9 cellular contexts compared by ENCODE assay signal in the genomic region with DNA sequence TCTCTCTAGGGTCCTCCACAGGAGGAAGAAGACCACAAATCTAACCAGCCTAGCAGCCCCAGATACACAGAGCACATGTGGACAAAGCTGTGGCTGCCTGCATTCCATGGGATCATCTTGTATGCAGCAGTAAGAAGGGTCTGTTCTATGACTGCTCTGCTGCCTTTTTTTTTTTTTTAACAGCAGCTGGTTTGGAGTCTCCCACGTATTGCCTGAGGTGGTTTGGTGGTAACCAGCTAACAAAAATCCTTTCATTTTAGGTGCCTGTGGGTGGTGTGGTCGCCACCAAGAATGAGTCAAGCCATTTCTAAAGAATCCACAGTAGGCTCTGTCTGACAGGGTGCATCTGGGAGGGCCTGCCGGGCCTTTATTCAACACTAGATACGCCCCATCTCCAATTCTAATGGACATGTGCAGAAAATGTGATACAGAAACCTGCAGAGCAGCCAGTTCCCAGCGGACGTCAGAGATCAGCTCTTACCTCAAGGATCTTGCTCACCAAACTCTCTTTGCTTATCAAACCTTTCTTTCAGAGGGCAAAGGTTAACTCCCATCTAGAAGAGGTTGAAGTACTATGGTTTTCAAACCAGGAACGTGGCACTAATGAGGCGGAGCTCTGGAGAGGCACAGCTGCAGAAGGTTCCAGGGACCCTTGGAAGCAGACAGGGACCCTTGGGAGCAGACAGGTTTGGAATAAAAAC. TPM values are rescaled to one million over a fixed set of nuclear protein-coding genes. Genes with fewer than 3 reads are reported as not detected.
DNase-seq lines count a peak whose midpoint lies in the region; ATAC-seq and TF ChIP-seq lines count a peak whose summit lies in the region.
"Had no signal": no experiment of that assay in that cellular context is flagged by ENCODE, and none has a peak within 500 bp of the region (broad histone marks: within the 10 kb centered on the region; RNA-seq: fewer than 3 reads in every experiment).

No MANE protein-coding gene starts in this region.

- H3K36me3 ChIP-seq in BJ (ENCODE audit: control insufficient read depth, insufficient read depth, low read length), result no peaks in the 10 kb centered on the region

- no peaks in the 10 kb centered on the region for H3K27me3 ChIP-seq in BJ (ENCODE audit: control insufficient read depth, insufficient read depth, low read length)

- peaks cover 13% of the 10 kb centered on the region for H3K4me1 Mint-ChIP-seq in osteocyte (ENCODE audit: unreplicated experiment)

- peaks cover 14% of the 10 kb centered on the region in 2 donors for H3K36me3 Mint-ChIP-seq in activated naive CD4-positive, alpha-beta T cell treated with anti-CD3 and anti-CD28 coated beads, Interleukin-2, amount 50 U/mL, for 72 hours
- H3K36me3 Mint-ChIP-seq in osteocyte (ENCODE audit: unreplicated experiment), result no peaks in the 10 kb centered on the region

- peaks cover under 1% of the 10 kb centered on the region for H3K27me3 Mint-ChIP-seq in osteocyte (ENCODE audit: unreplicated experiment)

- no peak overlapping the region for H3K4me3 ChIP-seq in BJ (ENCODE audit: low read depth, low read length)

- ATAC-seq in activated naive CD4-positive, alpha-beta T cell treated with anti-CD3 and anti-CD28 coated beads, Interleukin-2, amount 50 U/mL, for 72 hours, result peak; percentile 95 to 97
- no peak for ATAC-seq in HG02642 (IDR thresholded peaks at IDR 0.05; ENCODE audit: poor library complexity, unreplicated experiment)
- ATAC-seq in HG03175 (IDR thresholded peaks at IDR 0.05; ENCODE audit: unreplicated experiment), result no peak
- ATAC-seq in HG03139 (IDR thresholded peaks at IDR 0.05; ENCODE audit: unreplicated experiment), result no peak

- no peak for TF ChIP-seq CTCF in BJ (IDR thresholded peaks at IDR 0.05; ENCODE audit: insufficient read depth, low read depth, low read length)
- TF ChIP-seq CTCF in osteocyte (IDR thresholded peaks at IDR 0.05), result no peak

- DNase-seq in BJ (ENCODE audit: low read depth) (peak; percentile 73), M059J (ENCODE audit: low read depth) (peak; percentile 97), osteocyte (ENCODE audit: extremely low spot score, unreplicated experiment) (no peak), mesenteric fat pad (ENCODE audit: low spot score) (no peak)
- peak; percentile 64 to 67 for DNase-seq in activated naive CD4-positive, alpha-beta T cell treated with anti-CD3 and anti-CD28 coated beads, Interleukin-2, amount 50 U/mL, for 72 hours (ENCODE audit: low spot score in 2 of 2)

- CTCF ChIA-PET in BJ (lab: Yijun Ruan, JAX), result interaction anchor here (0.5 to 0.6 kb wide), 2 partner anchors 67 to 268 kb away, joined by 3 read pairs; no protein-coding TSS in a partner anchor

- POLR2A ChIA-PET in BJ (lab: Charles Lee), result no interaction called here

- H3K4me3 Mint-ChIP-seq in osteocyte (ENCODE audit: unreplicated experiment), result no peak overlapping the region

- H3K9me3 Mint-ChIP-seq in activated naive CD4-positive, alpha-beta T cell treated with anti-CD3 and anti-CD28 coated beads, Interleukin-2, amount 50 U/mL, for 72 hours, result peaks cover 0 to 10% of the 10 kb centered on the region in 2 donors
- no peaks in the 10 kb centered on the region for H3K9me3 Mint-ChIP-seq in osteocyte (ENCODE audit: unreplicated experiment)

- peak overlapping the region; percentile 39 to 45 for H3K27ac Mint-ChIP-seq in activated naive CD4-positive, alpha-beta T cell treated with anti-CD3 and anti-CD28 coated beads, Interleukin-2, amount 50 U/mL, for 72 hours
- H3K27ac Mint-ChIP-seq in osteocyte (ENCODE audit: unreplicated experiment), result peak overlapping the region; percentile 76

RNA-seq across cellular contexts. Expression of a gene that starts 32.0 kb away (rescaled TPM):
- 0.42 and 0.45 TPM in 2 replicates for polyA plus RNA-seq in BJ (2011; rRNA removed)
- polyA minus RNA-seq in BJ (2011; rRNA and poly(A)+ RNA removed), result 0.15 and 0.57 TPM in 2 replicates
- total RNA-seq in M059J (2014; rRNA removed; shearing (Covaris generic)), result 1.0 TPM in 1 of 2 replicates, not detected in the other
- 1 to 10 TPM; 3.0 to 3.4 TPM for total RNA-seq in activated naive CD4-positive, alpha-beta T cell treated with anti-CD3 and anti-CD28 coated beads, Interleukin-2, amount 50 U/mL, for 72 hours
- 1.5 and 2.0 TPM in 2 replicates for total RNA-seq in osteocyte
- 0.42 TPM for total RNA-seq in mesenteric fat pad
- total RNA-seq: G401 had no signal

RNA-seq across cellular contexts. Expression of a gene that starts 33.8 kb away (rescaled TPM):
- 1,063 and 1,537 TPM in 2 replicates for polyA plus RNA-seq in BJ (2011; rRNA removed)
- polyA minus RNA-seq in BJ (2011; rRNA and poly(A)+ RNA removed), result 1,584 and 1,724 TPM in 2 replicates
- total RNA-seq in M059J (2014; rRNA removed; shearing (Covaris generic)), result 1,151 and 1,551 TPM in 2 replicates
- total RNA-seq in activated naive CD4-positive, alpha-beta T cell treated with anti-CD3 and anti-CD28 coated beads, Interleukin-2, amount 50 U/mL, for 72 hours, result 100 to 1,000 TPM; 624 to 863 TPM
- total RNA-seq in osteocyte (1,150 and 1,173 TPM in 2 replicates), mesenteric fat pad (697 TPM)

Comparison
In these comparisons a context has a peak if more than half of its experiments do, and no peak if none do; other contexts are left out.
1. DNase-seq: peak in BJ (single experiment), M059J (single experiment) and activated naive CD4-positive, alpha-beta T cell treated with anti-CD3 and anti-CD28 coated beads, Interleukin-2, amount 50 U/mL, for 72 hours (2 of 2); none in osteocyte (single experiment) and mesenteric fat pad (single experiment).
2. ATAC-seq: peak in activated naive CD4-positive, alpha-beta T cell treated with anti-CD3 and anti-CD28 coated beads, Interleukin-2, amount 50 U/mL, for 72 hours (2 of 2); none in HG02642 (single experiment), HG03175 (single experiment) and HG03139 (single experiment).